In genomic region chr9:136539427-136540412, GRCh38 we compare ENCODE assay signal across 9 cellular contexts. TPM values are rescaled to one million over a fixed set of nuclear protein-coding genes. Genes with fewer than 3 reads are reported as not detected.
DNase-seq lines count a peak whose midpoint lies in the region; ATAC-seq and TF ChIP-seq lines count a peak whose summit lies in the region.
"Had no signal": no experiment of that assay in that cellular context is flagged by ENCODE, and none has a peak within 500 bp of the region (broad histone marks: within the 10 kb centered on the region; RNA-seq: fewer than 3 reads in every experiment).

No MANE protein-coding gene starts in this region.

- DNase-seq in NOMO-1 treated with DMSO at 0.1 percent for 48 hours (lab: John Stamatoyannopoulos, UW; ENCODE audit: unreplicated experiment) (peak; percentile 100), fibroblast of villous mesenchyme (ENCODE audit: low read depth) (peak; percentile 79), osteocyte (ENCODE audit: extremely low spot score, unreplicated experiment) (no peak), thoracic aorta (ENCODE audit: low spot score) (peak; percentile 78)
- DNase-seq in activated T-cell treated with anti-CD3 and anti-CD28 coated beads, Interleukin-2, amount 50 U/mL, for 4 hours = peak; percentile 90

- peaks cover 65% of the 10 kb centered on the region for H3K4me1 Mint-ChIP-seq in activated T-cell treated with anti-CD3 and anti-CD28 coated beads, Interleukin-2, amount 50 U/mL, for 4 hours (ENCODE audit: low read depth)
- H3K4me1 Mint-ChIP-seq in osteocyte (ENCODE audit: unreplicated experiment) = peaks cover 23% of the 10 kb centered on the region

- H3K27ac Mint-ChIP-seq in osteocyte (ENCODE audit: unreplicated experiment) = peak overlapping the region; percentile 41

- H3K36me3 ChIP-seq in BLaER1 treated with 17β-estradiol and CSF1 and Interleukin-3, amounts not matched to agents 10 nM and 100 nM = peaks cover 23 to 55% (median 44%) of the 10 kb centered on the region in 11 experiments
- H3K36me3 ChIP-seq in thoracic aorta = peaks cover 13% of the 10 kb centered on the region

- H3K4me3 Mint-ChIP-seq in activated T-cell treated with anti-CD3 and anti-CD28 coated beads, Interleukin-2, amount 50 U/mL, for 4 hours = peak overlapping the region; percentile 89
- peak overlapping the region; percentile 18 for H3K4me3 Mint-ChIP-seq in osteocyte (ENCODE audit: unreplicated experiment)

- no peaks in the 10 kb centered on the region for H3K9me3 Mint-ChIP-seq in activated T-cell treated with anti-CD3 and anti-CD28 coated beads, Interleukin-2, amount 50 U/mL, for 4 hours
- H3K9me3 Mint-ChIP-seq in osteocyte (ENCODE audit: unreplicated experiment) = no peaks in the 10 kb centered on the region
- H3K9me3 Mint-ChIP-seq: nephron had no signal

- H3K27ac ChIP-seq in BLaER1 treated with 17β-estradiol and CSF1 and Interleukin-3, amounts not matched to agents 10 nM and 100 nM = peak overlapping the region; percentile 54 to 79 (median 73); a peak in 21 of 22 replicates
- peak overlapping the region; percentile 15 to 61 for H3K27ac ChIP-seq in thoracic aorta

- no peaks in the 10 kb centered on the region for H3K27me3 ChIP-seq in BLaER1 treated with 17β-estradiol and CSF1 and Interleukin-3, amounts not matched to agents 10 nM and 100 nM
- H3K27me3 ChIP-seq in thoracic aorta (replicated peaks; ENCODE audit: insufficient read depth) = no peaks in the 10 kb centered on the region

- H3K4me3 ChIP-seq in BLaER1 treated with 17β-estradiol and CSF1 and Interleukin-3, amounts not matched to agents 10 nM and 100 nM = peak overlapping the region in 9 of 10 experiments; percentile 23 to 59 (median 47); a peak in 17 of 20 replicates
- H3K4me3 ChIP-seq in fibroblast of villous mesenchyme (ENCODE audit: low read depth, low read length) (no peak overlapping the region), thoracic aorta (peak overlapping the region; percentile 43)

- H3K4me1 ChIP-seq in BLaER1 treated with 17β-estradiol and CSF1 and Interleukin-3, amounts not matched to agents 10 nM and 100 nM = peaks cover 78 to 91% (median 85%) of the 10 kb centered on the region in 10 experiments
- H3K4me1 ChIP-seq in thoracic aorta (ENCODE audit: control insufficient read depth in 1 of 2, low read depth in 2 of 2) = peaks cover 27 to 53% of the 10 kb centered on the region in 2 donors

- H3K9me3 ChIP-seq in BLaER1 treated with 17β-estradiol and CSF1 and Interleukin-3, amounts not matched to agents 10 nM and 100 nM (replicated peaks in 1 of 11) = no peaks in the 10 kb centered on the region
- H3K9me3 ChIP-seq in thoracic aorta = no peaks in the 10 kb centered on the region

- TF ChIP-seq CTCF in fibroblast of villous mesenchyme (IDR thresholded peaks at IDR 0.05; ENCODE audit: insufficient read depth, low read depth, low read length) (no peak), osteocyte (IDR thresholded peaks at IDR 0.05) (no peak), thoracic aorta (IDR thresholded peaks at IDR 0.05) (no peak)

- peaks cover 84 to 99% (median 95%) of the 10 kb centered on the region in 11 experiments for H4K20me1 ChIP-seq in BLaER1 treated with 17β-estradiol and CSF1 and Interleukin-3, amounts not matched to agents 10 nM and 100 nM

- peak overlapping the region; percentile 43 to 70 (median 63) for H3K9ac ChIP-seq in BLaER1 treated with 17β-estradiol and CSF1 and Interleukin-3, amounts not matched to agents 10 nM and 100 nM

- peaks cover 20% of the 10 kb centered on the region for H3K36me3 Mint-ChIP-seq in activated T-cell treated with anti-CD3 and anti-CD28 coated beads, Interleukin-2, amount 50 U/mL, for 4 hours (ENCODE audit: insufficient read depth)
- peaks cover 6% of the 10 kb centered on the region for H3K36me3 Mint-ChIP-seq in osteocyte (ENCODE audit: unreplicated experiment)

- H3K4me2 ChIP-seq in BLaER1 treated with 17β-estradiol and CSF1 and Interleukin-3, amounts not matched to agents 10 nM and 100 nM = peak overlapping the region; percentile 83 to 99 (median 98)

- H3K27me3 Mint-ChIP-seq in activated T-cell treated with anti-CD3 and anti-CD28 coated beads, Interleukin-2, amount 50 U/mL, for 4 hours (ENCODE audit: low read depth) = no peaks in the 10 kb centered on the region
- H3K27me3 Mint-ChIP-seq in osteocyte (ENCODE audit: unreplicated experiment) = no peaks in the 10 kb centered on the region

- ATAC-seq in GM21576 (IDR thresholded peaks at IDR 0.05; ENCODE audit: unreplicated experiment) (peak; percentile 60), thoracic aorta (ENCODE audit: insufficient number of reproducible peaks, low FRiP score, low read depth) (no peak), HG03469 (IDR thresholded peaks at IDR 0.05; ENCODE audit: unreplicated experiment) (no peak)
- ATAC-seq in activated T-cell treated with anti-CD3 and anti-CD28 coated beads, Interleukin-2, amount 50 U/mL, for 4 hours = peak; percentile 79 to 83

RNA-seq across cellular contexts. Expression of gene NOTCH1, which starts 6.1 kb away (rescaled TPM):
- 100 to 1,000 TPM; 124 to 128 (median 125) TPM for total RNA-seq in activated T-cell treated with anti-CD3 and anti-CD28 coated beads, Interleukin-2, amount 50 U/mL, for 4 hours
- 22.5 and 36.7 TPM in 2 replicates for total RNA-seq in fibroblast of villous mesenchyme
- total RNA-seq in osteocyte = 44.9 and 53.6 TPM in 2 replicates
- total RNA-seq in thoracic aorta = 10 to 100 TPM; 40.9 to 48.1 TPM

RNA-seq across cellular contexts. Expression of gene SEC16A, which starts 56.9 kb away (rescaled TPM):
- total RNA-seq in activated T-cell treated with anti-CD3 and anti-CD28 coated beads, Interleukin-2, amount 50 U/mL, for 4 hours = 10 to 100 TPM; 76.6 to 84.0 (median 78.9) TPM
- total RNA-seq in fibroblast of villous mesenchyme (40.3 and 43.2 TPM in 2 replicates), osteocyte (85.0 and 88.5 TPM in 2 replicates), thoracic aorta (10 to 100 TPM; 59.0 to 72.8 TPM)

Comparison
In these comparisons a context has a peak if more than half of its experiments do, and no peak if none do; other contexts are left out.
1. ATAC-seq: peak in GM21576 (single experiment) and activated T-cell treated with anti-CD3 and anti-CD28 coated beads, Interleukin-2, amount 50 U/mL, for 4 hours (2 of 2); none in thoracic aorta (single experiment) and HG03469 (single experiment).